1 cellular context compared by ENCODE assay signal in genomic region chr7:71868797-71869196, GRCh38.
TF ChIP-seq lines count a peak whose summit lies in the region.

No MANE protein-coding gene starts in this region.

TF ChIP-seq in H1, 55 proteins besides CTCF, POLR2A, EP300 and RAD21 (continued from another document):
- TF ChIP-seq CHD7 (IDR thresholded peaks at IDR 0.05; ENCODE audit: insufficient replicate concordance, low read length) = no peak
- TF ChIP-seq HDAC6 (IDR thresholded peaks at IDR 0.05; ENCODE audit: low read depth, low read length) = no peak
- 0 out of 2 replicates have a peak, but pooled peaks have one; percentile 25 for TF ChIP-seq USF2 (IDR thresholded peaks at IDR 0.05; ENCODE audit: low read length)
- no peak for TF ChIP-seq CHD1 (IDR thresholded peaks at IDR 0.05; ENCODE audit: low read depth, low read length)
- no peak for TF ChIP-seq RBBP5 (IDR thresholded peaks at IDR 0.05; ENCODE audit: borderline replicate concordance, low read depth, low read length)
